In the genomic region with DNA sequence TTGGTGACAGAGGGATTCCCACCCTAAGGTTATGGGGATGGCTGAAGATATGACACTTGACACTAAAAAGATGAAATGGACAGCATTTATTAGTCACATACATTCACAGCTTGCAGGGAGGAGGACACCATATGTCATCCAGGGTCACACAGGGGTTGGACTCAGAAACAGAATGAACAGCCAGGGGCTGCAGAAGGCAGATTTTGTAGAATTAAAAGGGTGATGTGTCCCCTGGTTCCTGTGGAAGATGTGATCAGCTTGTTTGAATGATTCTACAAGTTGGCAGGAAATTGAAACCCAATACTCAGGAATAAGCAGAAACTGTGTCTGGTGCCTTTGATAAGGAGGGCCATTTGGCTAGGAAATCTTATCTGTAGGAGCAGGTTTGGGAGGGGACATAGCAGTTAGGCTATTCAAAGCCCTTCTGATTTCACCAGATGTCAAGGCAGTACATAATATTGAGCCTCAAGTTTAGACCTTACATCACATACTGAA, we compare ENCODE assay signal across 1 cellular context.
TF ChIP-seq lines count a peak whose summit lies in the region.

No MANE protein-coding gene starts in this region.

TF ChIP-seq in K562, 482 proteins besides CTCF, POLR2A, EP300 and RAD21 (continued from another document and continues in another):
- TF ChIP-seq, protein P1, sequence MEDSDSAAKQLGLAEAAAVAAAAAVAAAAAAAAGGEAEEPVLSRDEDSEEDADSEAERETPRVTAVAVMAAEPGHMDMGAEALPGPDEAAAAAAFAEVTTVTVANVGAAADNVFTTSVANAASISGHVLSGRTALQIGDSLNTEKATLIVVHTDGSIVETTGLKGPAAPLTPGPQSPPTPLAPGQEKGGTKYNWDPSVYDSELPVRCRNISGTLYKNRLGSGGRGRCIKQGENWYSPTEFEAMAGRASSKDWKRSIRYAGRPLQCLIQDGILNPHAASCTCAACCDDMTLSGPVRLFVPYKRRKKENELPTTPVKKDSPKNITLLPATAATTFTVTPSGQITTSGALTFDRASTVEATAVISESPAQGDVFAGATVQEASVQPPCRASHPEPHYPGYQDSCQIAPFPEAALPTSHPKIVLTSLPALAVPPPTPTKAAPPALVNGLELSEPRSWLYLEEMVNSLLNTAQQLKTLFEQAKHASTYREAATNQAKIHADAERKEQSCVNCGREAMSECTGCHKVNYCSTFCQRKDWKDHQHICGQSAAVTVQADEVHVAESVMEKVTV (CRISPR knock-in tag; IDR thresholded peaks at IDR 0.05): no peak
- TF ChIP-seq HEY1 (CRISPR knock-in tag; IDR thresholded peaks at IDR 0.05; ENCODE audit: borderline replicate concordance): peak; percentile 51; the same call in 1 of the 2 replicates
- TF ChIP-seq, protein P2, sequence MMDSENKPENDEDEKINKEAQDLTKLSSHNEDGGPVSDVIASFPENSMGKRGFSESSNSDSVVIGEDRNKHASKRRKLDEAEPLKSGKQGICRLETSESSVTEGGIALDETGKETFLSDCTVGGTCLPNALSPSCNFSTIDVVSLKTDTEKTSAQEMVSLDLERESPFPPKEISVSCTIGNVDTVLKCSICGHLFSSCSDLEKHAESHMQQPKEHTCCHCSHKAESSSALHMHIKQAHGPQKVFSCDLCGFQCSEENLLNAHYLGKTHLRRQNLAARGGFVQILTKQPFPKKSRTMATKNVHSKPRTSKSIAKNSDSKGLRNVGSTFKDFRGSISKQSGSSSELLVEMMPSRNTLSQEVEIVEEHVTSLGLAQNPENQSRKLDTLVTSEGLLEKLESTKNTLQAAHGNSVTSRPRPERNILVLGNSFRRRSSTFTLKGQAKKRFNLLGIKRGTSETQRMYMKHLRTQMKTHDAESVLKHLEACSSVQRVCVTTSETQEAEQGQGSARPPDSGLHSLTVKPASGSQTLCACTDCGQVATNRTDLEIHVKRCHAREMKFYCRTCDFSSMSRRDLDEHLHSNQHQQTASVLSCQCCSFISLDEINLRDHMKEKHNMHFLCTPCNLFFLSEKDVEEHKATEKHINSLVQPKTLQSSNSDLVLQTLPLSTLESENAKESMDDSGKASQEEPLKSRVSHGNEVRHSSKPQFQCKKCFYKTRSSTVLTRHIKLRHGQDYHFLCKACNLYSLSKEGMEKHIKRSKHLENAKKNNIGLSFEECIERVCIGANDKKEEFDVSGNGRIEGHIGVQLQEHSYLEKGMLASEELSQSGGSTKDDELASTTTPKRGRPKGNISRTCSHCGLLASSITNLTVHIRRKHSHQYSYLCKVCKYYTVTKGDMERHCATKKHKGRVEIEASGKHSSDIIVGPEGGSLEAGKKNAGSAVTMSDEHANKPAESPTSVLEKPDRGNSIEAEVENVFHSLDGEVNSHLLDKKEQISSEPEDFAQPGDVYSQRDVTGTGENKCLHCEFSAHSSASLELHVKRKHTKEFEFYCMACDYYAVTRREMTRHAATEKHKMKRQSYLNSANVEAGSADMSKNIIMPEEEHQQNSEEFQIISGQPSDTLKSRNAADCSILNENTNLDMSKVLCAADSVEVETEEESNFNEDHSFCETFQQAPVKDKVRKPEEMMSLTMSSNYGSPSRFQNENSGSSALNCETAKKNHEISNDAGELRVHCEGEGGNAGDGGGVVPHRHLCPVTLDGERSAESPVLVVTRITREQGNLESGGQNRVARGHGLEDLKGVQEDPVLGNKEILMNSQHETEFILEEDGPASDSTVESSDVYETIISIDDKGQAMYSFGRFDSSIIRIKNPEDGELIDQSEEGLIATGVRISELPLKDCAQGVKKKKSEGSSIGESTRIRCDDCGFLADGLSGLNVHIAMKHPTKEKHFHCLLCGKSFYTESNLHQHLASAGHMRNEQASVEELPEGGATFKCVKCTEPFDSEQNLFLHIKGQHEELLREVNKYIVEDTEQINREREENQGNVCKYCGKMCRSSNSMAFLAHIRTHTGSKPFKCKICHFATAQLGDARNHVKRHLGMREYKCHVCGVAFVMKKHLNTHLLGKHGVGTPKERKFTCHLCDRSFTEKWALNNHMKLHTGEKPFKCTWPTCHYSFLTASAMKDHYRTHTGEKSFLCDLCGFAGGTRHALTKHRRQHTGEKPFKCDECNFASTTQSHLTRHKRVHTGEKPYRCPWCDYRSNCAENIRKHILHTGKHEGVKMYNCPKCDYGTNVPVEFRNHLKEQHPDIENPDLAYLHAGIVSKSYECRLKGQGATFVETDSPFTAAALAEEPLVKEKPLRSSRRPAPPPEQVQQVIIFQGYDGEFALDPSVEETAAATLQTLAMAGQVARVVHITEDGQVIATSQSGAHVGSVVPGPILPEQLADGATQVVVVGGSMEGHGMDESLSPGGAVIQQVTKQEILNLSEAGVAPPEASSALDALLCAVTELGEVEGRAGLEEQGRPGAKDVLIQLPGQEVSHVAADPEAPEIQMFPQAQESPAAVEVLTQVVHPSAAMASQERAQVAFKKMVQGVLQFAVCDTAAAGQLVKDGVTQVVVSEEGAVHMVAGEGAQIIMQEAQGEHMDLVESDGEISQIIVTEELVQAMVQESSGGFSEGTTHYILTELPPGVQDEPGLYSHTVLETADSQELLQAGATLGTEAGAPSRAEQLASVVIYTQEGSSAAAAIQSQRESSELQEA (IDR thresholded peaks at IDR 0.05; ENCODE audit: low read depth): no peak
- TF ChIP-seq SRSF1 (IDR thresholded peaks at IDR 0.05; ENCODE audit: low read depth, low read length): no peak
- no peak for TF ChIP-seq HDGF (IDR thresholded peaks at IDR 0.05)
- TF ChIP-seq TCF7 (IDR thresholded peaks at IDR 0.05; ENCODE audit: borderline replicate concordance): peak; percentile 53; the same call in 1 of the 2 replicates
- TF ChIP-seq ZC3H4 (CRISPR knock-in tag; IDR thresholded peaks at IDR 0.05; ENCODE audit: borderline replicate concordance): no peak
- no peak for TF ChIP-seq RFX7 (CRISPR knock-in tag; IDR thresholded peaks at IDR 0.05)
- TF ChIP-seq PHF20 (IDR thresholded peaks at IDR 0.05; ENCODE audit: partially characterized antibody): no peak
- no peak for TF ChIP-seq LARP7 (IDR thresholded peaks at IDR 0.05)
- no peak for TF ChIP-seq KLF13 (tag; IDR thresholded peaks at IDR 0.05; ENCODE audit: borderline replicate concordance, low read depth)
- no peak for TF ChIP-seq ZNF12 (CRISPR knock-in tag; IDR thresholded peaks at IDR 0.05)
- TF ChIP-seq TAF15 (IDR thresholded peaks at IDR 0.05; ENCODE audit: low read depth, low read length): no peak
- no peak for TF ChIP-seq ZNF778 (CRISPR knock-in tag; IDR thresholded peaks at IDR 0.05)
- TF ChIP-seq, protein P3, sequence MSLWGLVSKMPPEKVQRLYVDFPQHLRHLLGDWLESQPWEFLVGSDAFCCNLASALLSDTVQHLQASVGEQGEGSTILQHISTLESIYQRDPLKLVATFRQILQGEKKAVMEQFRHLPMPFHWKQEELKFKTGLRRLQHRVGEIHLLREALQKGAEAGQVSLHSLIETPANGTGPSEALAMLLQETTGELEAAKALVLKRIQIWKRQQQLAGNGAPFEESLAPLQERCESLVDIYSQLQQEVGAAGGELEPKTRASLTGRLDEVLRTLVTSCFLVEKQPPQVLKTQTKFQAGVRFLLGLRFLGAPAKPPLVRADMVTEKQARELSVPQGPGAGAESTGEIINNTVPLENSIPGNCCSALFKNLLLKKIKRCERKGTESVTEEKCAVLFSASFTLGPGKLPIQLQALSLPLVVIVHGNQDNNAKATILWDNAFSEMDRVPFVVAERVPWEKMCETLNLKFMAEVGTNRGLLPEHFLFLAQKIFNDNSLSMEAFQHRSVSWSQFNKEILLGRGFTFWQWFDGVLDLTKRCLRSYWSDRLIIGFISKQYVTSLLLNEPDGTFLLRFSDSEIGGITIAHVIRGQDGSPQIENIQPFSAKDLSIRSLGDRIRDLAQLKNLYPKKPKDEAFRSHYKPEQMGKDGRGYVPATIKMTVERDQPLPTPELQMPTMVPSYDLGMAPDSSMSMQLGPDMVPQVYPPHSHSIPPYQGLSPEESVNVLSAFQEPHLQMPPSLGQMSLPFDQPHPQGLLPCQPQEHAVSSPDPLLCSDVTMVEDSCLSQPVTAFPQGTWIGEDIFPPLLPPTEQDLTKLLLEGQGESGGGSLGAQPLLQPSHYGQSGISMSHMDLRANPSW (CRISPR knock-in tag; IDR thresholded peaks at IDR 0.05): no peak
- TF ChIP-seq NONO (IDR thresholded peaks at IDR 0.05; ENCODE audit: low read depth in 2 of 2, low read length in 1 of 2): peak in 1 of 2 experiments; percentile 79; a peak in 2 of 4 replicates
- TF ChIP-seq MBD2 (IDR thresholded peaks at IDR 0.05; ENCODE audit: borderline replicate concordance, low read depth): peak; percentile 83
- TF ChIP-seq HBP1 (CRISPR knock-in tag; IDR thresholded peaks at IDR 0.05): no peak
- no peak for TF ChIP-seq RBM39 (optimal IDR thresholded peaks at IDR 0.05; ENCODE audit: low read depth, low read length)
- TF ChIP-seq POLR2G (IDR thresholded peaks at IDR 0.05; ENCODE audit: low read depth, low read length): no peak
- TF ChIP-seq NCOA4 (IDR thresholded peaks at IDR 0.05; ENCODE audit: partially characterized antibody): peak; percentile 79
- no peak for TF ChIP-seq ZNF174 (CRISPR knock-in tag; IDR thresholded peaks at IDR 0.05)
- peak; percentile 73 for TF ChIP-seq NFE2 (IDR thresholded peaks at IDR 0.05; ENCODE audit: low read depth)
- TF ChIP-seq FIP1L1 (IDR thresholded peaks at IDR 0.05; ENCODE audit: low read depth, low read length, poor library complexity, severe bottlenecking): no peak
- TF ChIP-seq TAF1 (IDR thresholded peaks at IDR 0.05; ENCODE audit: control insufficient read depth, extremely low read depth, insufficient read depth, low read length, severe bottlenecking): peak; percentile 23
- peak; percentile 74; the same call in 1 of the 2 replicates for TF ChIP-seq CREM (IDR thresholded peaks at IDR 0.05; ENCODE audit: low read depth)
- TF ChIP-seq HCFC1 (IDR thresholded peaks at IDR 0.05; ENCODE audit: low read depth, low read length): no peak
- TF ChIP-seq ZNF57 (CRISPR knock-in tag; IDR thresholded peaks at IDR 0.05): no peak
- no peak for TF ChIP-seq HNRNPLL (IDR thresholded peaks at IDR 0.05; ENCODE audit: low read depth, low read length, poor library complexity, severe bottlenecking)
- peak; percentile 80; the same call in 1 of the 2 replicates for TF ChIP-seq ZBTB2 (IDR thresholded peaks at IDR 0.05)
- no peak for TF ChIP-seq NR2C2 (CRISPR knock-in tag; IDR thresholded peaks at IDR 0.05)
- peak; percentile 64; the same call in 1 of the 2 replicates for TF ChIP-seq NR2C2 (tag; IDR thresholded peaks at IDR 0.05)
- TF ChIP-seq ZNF449 (CRISPR knock-in tag; IDR thresholded peaks at IDR 0.05): peak; percentile 36; the same call in 1 of the 2 replicates
- no peak for TF ChIP-seq CHD4 (IDR thresholded peaks at IDR 0.05; ENCODE audit: insufficient read depth, insufficient replicate concordance, low read depth, low read length, poor library complexity, severe bottlenecking)
- TF ChIP-seq EGR1 (conservative IDR thresholded peaks at IDR 0.05): no peak
- TF ChIP-seq IRF2 (CRISPR knock-in tag; IDR thresholded peaks at IDR 0.05): no peak
- TF ChIP-seq BCOR (IDR thresholded peaks at IDR 0.05): peak; percentile 75
- TF ChIP-seq HDAC3 (IDR thresholded peaks at IDR 0.05; ENCODE audit: borderline replicate concordance, partially characterized antibody): peak; percentile 98
- TF ChIP-seq TEAD1 (CRISPR knock-in tag; IDR thresholded peaks at IDR 0.05): peak in 1 of 2 experiments; percentile 88; a peak in 2 of 4 replicates
- TF ChIP-seq ZFP91 (CRISPR knock-in tag; IDR thresholded peaks at IDR 0.05): no peak
- no peak for TF ChIP-seq FUS (optimal IDR thresholded peaks at IDR 0.05; ENCODE audit: low read depth, low read length)
- TF ChIP-seq, protein P4, sequence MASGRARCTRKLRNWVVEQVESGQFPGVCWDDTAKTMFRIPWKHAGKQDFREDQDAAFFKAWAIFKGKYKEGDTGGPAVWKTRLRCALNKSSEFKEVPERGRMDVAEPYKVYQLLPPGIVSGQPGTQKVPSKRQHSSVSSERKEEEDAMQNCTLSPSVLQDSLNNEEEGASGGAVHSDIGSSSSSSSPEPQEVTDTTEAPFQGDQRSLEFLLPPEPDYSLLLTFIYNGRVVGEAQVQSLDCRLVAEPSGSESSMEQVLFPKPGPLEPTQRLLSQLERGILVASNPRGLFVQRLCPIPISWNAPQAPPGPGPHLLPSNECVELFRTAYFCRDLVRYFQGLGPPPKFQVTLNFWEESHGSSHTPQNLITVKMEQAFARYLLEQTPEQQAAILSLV (tag; IDR thresholded peaks at IDR 0.05): no peak
- TF ChIP-seq EWSR1 (IDR thresholded peaks at IDR 0.05; ENCODE audit: borderline replicate concordance, low read depth, partially characterized antibody): no peak
